ENCODE assay signal across 26 cellular contexts in the genomic region with DNA sequence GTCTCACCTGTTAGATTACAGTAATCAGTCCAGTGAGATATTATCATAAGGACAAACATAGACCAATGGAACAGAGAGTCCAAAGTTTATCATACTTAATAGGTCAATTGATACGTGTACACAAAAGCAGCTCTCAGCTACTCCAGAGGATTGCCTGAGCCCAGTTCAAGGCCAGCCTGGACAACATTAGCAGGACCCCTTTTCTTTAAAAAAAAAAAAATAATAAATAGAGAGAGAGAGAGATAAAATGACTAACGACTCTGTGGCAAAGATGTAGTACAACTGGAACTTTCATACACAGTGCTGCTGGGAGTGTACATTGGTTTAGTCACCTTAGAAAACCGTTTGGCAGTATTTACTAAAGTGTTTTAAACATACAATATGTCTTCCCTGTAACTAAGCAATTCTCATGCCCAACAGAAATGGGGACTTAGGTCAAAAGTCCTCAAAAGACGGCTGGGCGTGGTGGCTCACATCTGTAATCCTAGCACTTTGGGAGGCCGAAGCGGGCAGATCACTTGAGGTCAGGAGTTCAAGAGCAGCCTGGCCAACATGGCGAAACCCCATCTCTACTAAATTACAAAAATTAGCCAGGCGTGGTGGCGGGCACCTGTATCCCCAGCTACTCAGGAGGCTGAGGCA. TPM values are rescaled to one million over a fixed set of nuclear protein-coding genes. Genes with fewer than 3 reads are reported as not detected.
DNase-seq lines count a peak whose midpoint lies in the region; ATAC-seq, FAIRE-seq and TF ChIP-seq lines count a peak whose summit lies in the region.
"Had no signal": no experiment of that assay in that cellular context is flagged by ENCODE, and none has a peak within 500 bp of the region (broad histone marks: within the 10 kb centered on the region; RNA-seq: fewer than 3 reads in every experiment).

No MANE protein-coding gene starts in this region.

- BruUV-seq in Caco-2 (replicated peaks; lab: Mats Ljungman, UMichigan), result no TSS peak

- peak overlapping the region; percentile 60 for H3K27ac ChIP-seq in VCaP
- peak overlapping the region; percentile 38 to 47 for H3K27ac ChIP-seq in small intestine (ENCODE audit: low read depth in 1 of 2, low read length in 1 of 2)
- H3K27ac ChIP-seq: BLaER1, HL-60, PC-9, SJSA1 had no signal

- POLR2A ChIA-PET in Caco-2 (lab: Charles Lee), result interaction anchor here (0.6 to 1.3 kb wide), 6 partner anchors 12 to 228 kb away, joined by 3 to 10 read pairs (median 6); partner anchors contain the start of gene MUS81

- H3K9me3 Mint-ChIP-seq in Caco-2 (ENCODE audit: unreplicated experiment) (no peaks in the 10 kb centered on the region), CD14-positive monocyte (no peaks in the 10 kb centered on the region)
- H3K9me3 Mint-ChIP-seq: CD4-positive, alpha-beta T cell had no signal

- H3K36me3 Mint-ChIP-seq in Caco-2 (ENCODE audit: insufficient read depth, unreplicated experiment), result peaks cover 20% of the 10 kb centered on the region
- no peaks in the 10 kb centered on the region for H3K36me3 Mint-ChIP-seq in CD14-positive monocyte

- FAIRE-seq in small intestine (lab: Jason Lieb, UNC), result no peak
- FAIRE-seq: A204.1, G401.6 had no signal

- H3K9me3 ChIP-seq in Caco-2 (no peaks in the 10 kb centered on the region), small intestine (ENCODE audit: control insufficient read depth, low read depth) (no peaks in the 10 kb centered on the region)
- H3K9me3 ChIP-seq: BLaER1, SJSA1 had no signal

- intact Hi-C loops in Caco-2 (cut with micrococcal nuclease; ENCODE audit: unreplicated experiment) (no loop called here), CD14-positive monocyte (cut with micrococcal nuclease) (no loop called here)

- peaks cover 15% of the 10 kb centered on the region for H3K4me1 Mint-ChIP-seq in Caco-2 (ENCODE audit: low read depth, unreplicated experiment)
- peaks cover 5% of the 10 kb centered on the region for H3K4me1 Mint-ChIP-seq in CD14-positive monocyte

- no peaks in the 10 kb centered on the region for H3K36me3 ChIP-seq in Caco-2 (ENCODE audit: control insufficient read depth, insufficient read depth, low read length)
- H3K36me3 ChIP-seq in small intestine (ENCODE audit: control insufficient read depth in 2 of 2, insufficient read depth in 2 of 2, low read length in 2 of 2), result no peaks in the 10 kb centered on the region
- H3K36me3 ChIP-seq: BLaER1, SJSA1 had no signal

- H3K27me3 ChIP-seq in Caco-2 (replicated peaks; ENCODE audit: control insufficient read depth, insufficient read depth, low read length) (no peaks in the 10 kb centered on the region), small intestine (ENCODE audit: control insufficient read depth in 2 of 2, insufficient read depth in 2 of 2, low read length in 2 of 2) (no peaks in the 10 kb centered on the region)
- H3K27me3 ChIP-seq: BLaER1, SJSA1 had no signal

- H3K4me3 Mint-ChIP-seq in Caco-2 (ENCODE audit: unreplicated experiment) (no peak overlapping the region), CD14-positive monocyte (no peak overlapping the region)
- H3K4me3 Mint-ChIP-seq: CD4-positive, alpha-beta T cell had no signal

- H3K27ac Mint-ChIP-seq in Caco-2 (ENCODE audit: unreplicated experiment), result peak overlapping the region; percentile 45
- H3K27ac Mint-ChIP-seq in CD14-positive monocyte, result no peak overlapping the region
- H3K27ac Mint-ChIP-seq: CD4-positive, alpha-beta T cell had no signal

- no peak for ATAC-seq in HG02840 (IDR thresholded peaks at IDR 0.05; ENCODE audit: low FRiP score, unreplicated experiment)

- TF ChIP-seq CTCF in Caco-2 (IDR thresholded peaks at IDR 0.05; ENCODE audit: insufficient read depth in 1 of 2, low read depth in 1 of 2, low read length in 1 of 2, severe bottlenecking in 1 of 2, unreplicated experiment in 1 of 2) (no peak), VCaP (conservative IDR thresholded peaks at IDR 0.05) (no peak), CD14-positive monocyte (IDR thresholded peaks at IDR 0.05) (no peak)

- 28 to 68% (median 45%) methylated on average over 10 of the region's 10 CpGs for WGBS in small intestine, 3 donors

- CTCF ChIA-PET in Caco-2 (lab: Charles Lee), result interaction anchor here (0.5 to 2.3 kb wide), 10 partner anchors 13 to 569 kb away, joined by 3 to 19 read pairs (median 4); partner anchors contain the start of genes FIBP and MUS81

- DNase-seq in Caco-2 (no peak), mesenteric fat pad (ENCODE audit: low spot score) (peak; percentile 47), small intestine (peak; percentile 83), CD14-positive monocyte (ENCODE audit: low spot score) (no peak)
- no peak for DNase-seq in stimulated activated CD4-positive, alpha-beta T cell treated with anti-CD3 and anti-CD28 coated beads, Interleukin-12 subunit alpha, Interleukin-12 subunit beta, amount 100 ng/mL, for 4 hours
- DNase-seq: CD4-positive, alpha-beta T cell; GOT3; HCEC 1CT; Kasumi-1; NCI-H1694 treated with DMSO at 0.1 percent for 48 hours; NCI-H2081; NCI-H2227 treated with DMSO at 0.1 percent for 48 hours; NCI-H526 treated with DMSO at 0.1 percent for 48 hours; PC-9; Right ventricle myocardium superior; RPMI8226 had no signal

- no peak overlapping the region for H3K4me3 ChIP-seq in Caco-2 (ENCODE audit: low read depth, low read length)
- H3K4me3 ChIP-seq in small intestine (ENCODE audit: low read depth in 1 of 2, low read length in 2 of 2), result no peak overlapping the region
- H3K4me3 ChIP-seq: BLaER1, PC-9, SJSA1 had no signal

- peaks cover 24% of the 10 kb centered on the region for H3K4me1 ChIP-seq in Caco-2
- H3K4me1 ChIP-seq in small intestine (ENCODE audit: control insufficient read depth in 2 of 2, insufficient read depth in 1 of 2, low read depth in 1 of 2, low read length in 1 of 2), result no peaks in the 10 kb centered on the region
- H3K4me1 ChIP-seq: BLaER1, SJSA1 had no signal

- no peaks in the 10 kb centered on the region for H3K27me3 Mint-ChIP-seq in Caco-2 (ENCODE audit: insufficient read depth, unreplicated experiment)
- peaks cover 0 to 5% (median 3%) of the 10 kb centered on the region in 3 donors for H3K27me3 Mint-ChIP-seq in CD14-positive monocyte (ENCODE audit: low read depth in 3 of 3)
- H3K27me3 Mint-ChIP-seq: CD4-positive, alpha-beta T cell had no signal

RNA-seq across cellular contexts. Expression of gene SNX32, which starts 10.6 kb away (rescaled TPM):
- total RNA-seq in Caco-2 (2022), result not detected in 2 replicates
- total RNA-seq in mesenteric fat pad, result not detected
- polyA plus RNA-seq in small intestine, result 1 to 10 TPM in 2 of 3 donors, under 1 TPM in 1; 0.54 to 2.1 (median 1.6) TPM
- polyA plus RNA-seq in CD14-positive monocyte, result under 1 TPM; 0.12 to 0.40 TPM
- total RNA-seq: M059J, PC-9, Right ventricle myocardium superior had no signal

RNA-seq across cellular contexts. Expression of gene CFL1, which starts 13.6 kb away (rescaled TPM):
- 960 and 1,056 TPM in 2 replicates for total RNA-seq in Caco-2 (2022)
- total RNA-seq in mesenteric fat pad, result 818 TPM
- polyA plus RNA-seq in small intestine, result 1,000 to 10,000 TPM; 1,228 to 2,084 (median 1,997) TPM
- 1,000 to 10,000 TPM; 1,889 to 2,233 TPM for polyA plus RNA-seq in CD14-positive monocyte

RNA-seq across cellular contexts. Expression of gene MUS81, which starts 15.9 kb away (rescaled TPM):
- total RNA-seq in Caco-2 (2022) (74.1 and 74.6 TPM in 2 replicates), mesenteric fat pad (38.0 TPM)
- polyA plus RNA-seq in small intestine (100 to 1,000 TPM in 1 of 3 donors, 10 to 100 TPM in 2; 62.2 to 118 (median 85.4) TPM), CD14-positive monocyte (10 to 100 TPM; 15.0 to 16.4 TPM)

RNA-seq across cellular contexts. Expression of gene EFEMP2, which starts 28.2 kb away (rescaled TPM):
- 1.3 and 1.4 TPM in 2 replicates for total RNA-seq in Caco-2 (2022)
- total RNA-seq in mesenteric fat pad, result 87.7 TPM
- 10 to 100 TPM in 1 of 3 donors, 1 to 10 TPM in 2; 4.7 to 14.7 (median 9.5) TPM for polyA plus RNA-seq in small intestine
- under 1 TPM in 1 of 2 donors, not detected in 1; 0.44 TPM for polyA plus RNA-seq in CD14-positive monocyte

RNA-seq across cellular contexts. Expression of gene CTSW, which starts 35.3 kb away (rescaled TPM):
- total RNA-seq in Caco-2 (2022) (not detected in 2 replicates), mesenteric fat pad (1.3 TPM)
- polyA plus RNA-seq in small intestine (1 to 10 TPM in 1 of 3 donors, under 1 TPM in 2; 0.43 to 3.5 (median 0.67) TPM), CD14-positive monocyte (1 to 10 TPM in 1 of 2 donors, under 1 TPM in 1; 0.78 to 1.3 TPM)
- total RNA-seq: NCI-H460, PC-9 had no signal
- polyA plus RNA-seq: AG04450 had no signal

Comparison
In these comparisons a context has a peak if more than half of its experiments do, and no peak if none do; other contexts are left out.
1. DNase-seq: peak in mesenteric fat pad (single experiment) and small intestine (single experiment); none in Caco-2 (0 of 2), CD14-positive monocyte (single experiment) and stimulated activated CD4-positive, alpha-beta T cell treated with anti-CD3 and anti-CD28 coated beads, Interleukin-12 subunit alpha, Interleukin-12 subunit beta, amount 100 ng/mL, for 4 hours (single experiment).